ENCODE assay signal across 1 cellular context in genomic region chr18:52160652-52161051, GRCh38.
TF ChIP-seq lines count a peak whose summit lies in the region.

No MANE protein-coding gene starts in this region.

TF ChIP-seq in GM23338, 12 proteins besides CTCF, POLR2A, EP300 and RAD21 (continued from another document):
- TF ChIP-seq REST (IDR thresholded peaks at IDR 0.05; ENCODE audit: unreplicated experiment) (no peak), ZNF114 (CRISPR knock-in tag; IDR thresholded peaks at IDR 0.05) (no peak), EZH2 (IDR thresholded peaks at IDR 0.05; ENCODE audit: low read depth, unreplicated experiment) (no peak), CREB1 (CRISPR knock-in tag; IDR thresholded peaks at IDR 0.05; ENCODE audit: low read depth) (no peak), STAT1 (IDR thresholded peaks at IDR 0.05; ENCODE audit: unreplicated experiment) (no peak), EZH2phosphoT487 (IDR thresholded peaks at IDR 0.05; ENCODE audit: unreplicated experiment) (no peak), ZNF462 (CRISPR knock-in tag; IDR thresholded peaks at IDR 0.05) (no peak), NANOG (IDR thresholded peaks at IDR 0.05; ENCODE audit: borderline replicate concordance) (no peak), ZNF331 (CRISPR knock-in tag; IDR thresholded peaks at IDR 0.05; ENCODE audit: low read depth) (no peak)
